ENCODE assay signal across 9 cellular contexts in genomic region chr15:40454904-40455391, GRCh38. TPM values are rescaled to one million over a fixed set of nuclear protein-coding genes. Genes with fewer than 3 reads are reported as not detected.
A peak's percentile ranks its signal among the peaks of the same experiment; 100 is the strongest.
DNase-seq lines count a peak whose midpoint lies in the region; ATAC-seq and TF ChIP-seq lines count a peak whose summit lies in the region.
"Had no signal": no experiment of that assay in that cellular context is flagged by ENCODE, and none has a peak within 500 bp of the region (broad histone marks: within the 10 kb centered on the region; RNA-seq: fewer than 3 reads in every experiment).

No MANE protein-coding gene starts in this region.

- TF ChIP-seq CTCF in AG04450 (IDR thresholded peaks at IDR 0.05; ENCODE audit: low read depth, low read length) = no peak
- TF ChIP-seq CTCF in HEK293 (tag by site-specific recombination; IDR thresholded peaks at IDR 0.05) = no peak

- DNase-seq in AG04450 (ENCODE audit: low read depth, low spot score) (no peak), islet precursor cell (peak; percentile 83), NCI-H2227 treated with DMSO at 0.1 percent for 48 hours (lab: John Stamatoyannopoulos, UW) (no peak), NK-92 (lab: John Stamatoyannopoulos, UW; ENCODE audit: unreplicated experiment) (no peak), cerebellar nuclear complex (lab: John Stamatoyannopoulos, UW) (no peak)
- DNase-seq in activated naive CD4-positive, alpha-beta T cell treated with anti-CD3 and anti-CD28 coated beads, Interleukin-2, amount 50 U/mL, for 16 hours = peak; percentile 45
- DNase-seq: NCI-H2029 treated with DMSO at 0.1 percent for 48 hours had no signal

- peaks cover 2% of the 10 kb centered on the region; the same call in 1 of the 2 replicates for H3K4me1 ChIP-seq in HEK293 (ENCODE audit: control insufficient read depth, insufficient read depth, low read length)

- ATAC-seq in HG03025 (IDR thresholded peaks at IDR 0.05; ENCODE audit: low FRiP score, unreplicated experiment) = no peak

- CTCF ChIA-PET in AG04450 (lab: Charles Lee) = no interaction called here
- CTCF ChIA-PET in HEK293 (lab: Yijun Ruan, JAX) = interaction anchor here (0.7 kb wide), 1 partner anchor 145 kb away, joined by 3 read pairs; no protein-coding TSS in a partner anchor

- no peaks in the 10 kb centered on the region; the same call in 1 of the 2 replicates for H3K9me3 ChIP-seq in AG04450 (ENCODE audit: control insufficient read depth, insufficient read depth, low read length)
- H3K9me3 ChIP-seq in HEK293 (ENCODE audit: control insufficient read depth, insufficient read depth, low read depth, low read length) = no peaks in the 10 kb centered on the region

- H3K36me3 ChIP-seq in HEK293 (ENCODE audit: control insufficient read depth in 2 of 2, insufficient read depth in 1 of 2, low read length in 2 of 2) = peaks cover 0 to 14% of the 10 kb centered on the region in 2 experiments; a peak in 1 of 3 replicates

- POLR2A ChIA-PET in AG04450 (lab: Yijun Ruan, JAX) (interaction anchor here (0.6 to 0.8 kb wide), 2 partner anchors 9 to 34 kb away, joined by 3 read pairs; no protein-coding TSS in a partner anchor), HEK293 (lab: Yijun Ruan, JAX) (no interaction called here)

- H3K27ac ChIP-seq in AG04450 (ENCODE audit: low read depth, low read length) (peak overlapping the region; percentile 39), HEK293 (ENCODE audit: extremely low read depth, low read depth, low read length) (no peak overlapping the region)

- H3K4me3 ChIP-seq in AG04450 (ENCODE audit: low read depth, low read length) = no peak overlapping the region
- no peak overlapping the region for H3K4me3 ChIP-seq in HEK293 (ENCODE audit: low read depth, low read length)

- H3K27me3 ChIP-seq in AG04450 (ENCODE audit: control insufficient read depth, insufficient read depth, low read length) = no peaks in the 10 kb centered on the region

TF ChIP-seq in HEK293, 187 proteins besides CTCF, POLR2A, EP300 and RAD21:
- TF ChIP-seq GLIS2 (tag by site-specific recombination; IDR thresholded peaks at IDR 0.05) (0 out of 2 replicates have a peak, but pooled peaks have one; percentile 20), ZNF785 (tag by site-specific recombination; IDR thresholded peaks at IDR 0.05) (no peak), ZNF600 (tag by site-specific recombination; IDR thresholded peaks at IDR 0.05) (peak; percentile 50; the same call in 1 of the 2 replicates), GLIS1 (tag by site-specific recombination; IDR thresholded peaks at IDR 0.05) (peak; percentile 33; the same call in 1 of the 2 replicates)

RNA-seq across cellular contexts. Expression of gene BAHD1, which starts 14.2 kb away (rescaled TPM):
- 2.8 and 4.2 TPM in 2 replicates for polyA plus RNA-seq in AG04450 (2011; rRNA removed)
- polyA minus RNA-seq in AG04450 (2011; rRNA and poly(A)+ RNA removed) = 4.3 and 6.8 TPM in 2 replicates

RNA-seq across cellular contexts. Expression of gene CHST14, which starts 15.8 kb away (rescaled TPM):
- 19.8 and 21.7 TPM in 2 replicates for polyA plus RNA-seq in AG04450 (2011; rRNA removed)
- 12.9 and 15.0 TPM in 2 replicates for polyA minus RNA-seq in AG04450 (2011; rRNA and poly(A)+ RNA removed)

RNA-seq across cellular contexts. Expression of gene IVD, which starts 49.4 kb away (rescaled TPM):
- 49.3 and 49.4 TPM in 2 replicates for polyA plus RNA-seq in AG04450 (2011; rRNA removed)
- 46.3 and 72.3 TPM in 2 replicates for polyA minus RNA-seq in AG04450 (2011; rRNA and poly(A)+ RNA removed)

Comparison
In these comparisons a context has a peak if more than half of its experiments do, and no peak if none do; other contexts are left out.
1. DNase-seq: peak in activated naive CD4-positive, alpha-beta T cell treated with anti-CD3 and anti-CD28 coated beads, Interleukin-2, amount 50 U/mL, for 16 hours (single experiment) and islet precursor cell (single experiment); none in AG04450 (single experiment), NCI-H2227 treated with DMSO at 0.1 percent for 48 hours (single experiment), NK-92 (single experiment) and cerebellar nuclear complex (0 of 2).